ENCODE assay signal across 18 cellular contexts in the genomic region with DNA sequence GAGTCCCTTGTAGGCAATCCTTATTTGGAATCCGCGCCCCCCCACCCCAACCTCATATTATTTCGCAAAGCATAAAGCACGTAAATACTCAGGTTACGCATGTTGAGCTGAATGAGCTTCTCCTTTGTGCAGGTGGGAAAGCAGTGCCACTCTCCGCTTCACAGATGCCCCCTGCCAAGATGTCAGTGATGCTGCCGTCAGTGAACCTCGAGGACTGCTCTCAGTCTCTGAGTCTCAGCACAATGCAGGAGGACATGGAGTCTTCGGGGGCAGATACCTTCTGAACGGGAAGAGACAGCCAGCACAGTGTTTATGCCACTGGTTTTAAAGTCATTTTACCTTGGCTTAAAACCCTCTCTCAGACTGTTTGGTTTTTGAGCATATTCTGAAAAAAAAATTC.
"Had no signal": no experiment of that assay in that cellular context is flagged by ENCODE, and none has a peak within 500 bp of the region (broad histone marks: within the 10 kb centered on the region; RNA-seq: fewer than 3 reads in every experiment).

No MANE protein-coding gene starts in this region.

- H3K4me2 ChIP-seq: neural progenitor cell, smooth muscle cell had no signal

- DNase-seq: activated gamma-delta T cell treated with Interleukin-2 at 50 U/mL for 16 hours; activated T-cell treated with anti-CD3 and anti-CD28 coated beads, Interleukin-2, amount 50 U/mL, for 1 hour; aorta; dermis blood vessel endothelial cell; effector CD8-positive, alpha-beta T cell; foreskin melanocyte; hippocampal formation; left ventricle myocardium inferior; naive thymus-derived CD4-positive, alpha-beta T cell; sigmoid colon; stimulated activated CD4-positive, alpha-beta T cell treated with anti-CD3 and anti-CD28 coated beads, Interleukin-15, amount 100 ng/mL, for 24 hours; stimulated activated CD8-positive, alpha-beta memory T cell treated with anti-CD3 and anti-CD28 coated beads, Interleukin-4, amount 100 ng/mL, for 48 hours; stimulated activated naive B cell treated with anti-CD40 and anti-IgM and Interleukin-4, amounts not matched to agents 10 μg/mL and 1 μg/mL and 100 μg/mL, for 72 hours; transverse colon; WERI-Rb-1 had no signal

- H3K27ac ChIP-seq: left ventricle myocardium inferior, sigmoid colon, transverse colon, WERI-Rb-1 had no signal

- H3K36me3 ChIP-seq: neural progenitor cell, sigmoid colon, transverse colon, WERI-Rb-1 had no signal

- H3K9ac ChIP-seq: neural progenitor cell had no signal

- H3K27me3 ChIP-seq: neural progenitor cell, sigmoid colon, transverse colon had no signal

- H3K9me3 ChIP-seq: left ventricle myocardium inferior, sigmoid colon, transverse colon had no signal

- H3K4me1 ChIP-seq: left ventricle myocardium inferior, neural progenitor cell, transverse colon had no signal

- H2AFZ ChIP-seq: neural progenitor cell had no signal

- FAIRE-seq: TTC549 had no signal

- H3K4me3 ChIP-seq: left ventricle myocardium inferior, neural progenitor cell, sigmoid colon, smooth muscle cell, transverse colon had no signal
